ENCODE assay signal across 1 cellular context in genomic region chr1:2555634-2556276, GRCh38.
TF ChIP-seq lines count a peak whose summit lies in the region.

No MANE protein-coding gene starts in this region.

TF ChIP-seq in HepG2, 621 proteins besides CTCF, POLR2A, EP300 and RAD21 (continues in another document):
- TF ChIP-seq ZNF230 (CRISPR knock-in tag; IDR thresholded peaks at IDR 0.05) (no peak), ZNF839 (CRISPR knock-in tag; IDR thresholded peaks at IDR 0.05; ENCODE audit: borderline replicate concordance) (no peak), TRIM22 (IDR thresholded peaks at IDR 0.05) (no peak), ZNF484 (CRISPR knock-in tag; IDR thresholded peaks at IDR 0.05; ENCODE audit: borderline replicate concordance, low read depth) (no peak), TEF (CRISPR knock-in tag; IDR thresholded peaks at IDR 0.05) (no peak), ATF4 (CRISPR knock-in tag; IDR thresholded peaks at IDR 0.05) (no peak), ZNF652 (CRISPR knock-in tag; IDR thresholded peaks at IDR 0.05; ENCODE audit: borderline replicate concordance, low read depth) (no peak), DBP (CRISPR knock-in tag; IDR thresholded peaks at IDR 0.05; ENCODE audit: not compliant biosample characterization) (no peak), ZNF530 (CRISPR knock-in tag; IDR thresholded peaks at IDR 0.05; ENCODE audit: low read depth) (no peak), TFDP1 (CRISPR knock-in tag; IDR thresholded peaks at IDR 0.05; ENCODE audit: borderline replicate concordance) (peak; percentile 79; the same call in 1 of the 2 replicates), ZNF747 (CRISPR knock-in tag; IDR thresholded peaks at IDR 0.05; ENCODE audit: borderline replicate concordance) (peak; percentile 63), ZNF292 (CRISPR knock-in tag; IDR thresholded peaks at IDR 0.05; ENCODE audit: borderline replicate concordance, low read depth) (0 out of 2 replicates have a peak, but pooled peaks have one; percentile 44), HOXD1 (CRISPR knock-in tag; IDR thresholded peaks at IDR 0.05) (peak; percentile 52; the same call in 1 of the 2 replicates), AKNA (CRISPR knock-in tag; IDR thresholded peaks at IDR 0.05; ENCODE audit: borderline replicate concordance) (no peak), KLF9 (CRISPR knock-in tag; IDR thresholded peaks at IDR 0.05; ENCODE audit: low read depth) (no peak), SNAPC2 (CRISPR knock-in tag; IDR thresholded peaks at IDR 0.05) (peak; percentile 60; the same call in 1 of the 2 replicates), CENPBD1 (CRISPR knock-in tag; IDR thresholded peaks at IDR 0.05; ENCODE audit: borderline replicate concordance, low read depth) (no peak), FOSL1 (CRISPR knock-in tag; IDR thresholded peaks at IDR 0.05; ENCODE audit: borderline replicate concordance) (no peak), ZBTB38 (CRISPR knock-in tag; IDR thresholded peaks at IDR 0.05) (peak; percentile 63; the same call in 1 of the 2 replicates), TFDP2 (CRISPR knock-in tag; IDR thresholded peaks at IDR 0.05) (peak; percentile 25; the same call in 1 of the 2 replicates), ZBTB40 (IDR thresholded peaks at IDR 0.05) (no peak), ZBTB40 (CRISPR knock-in tag; IDR thresholded peaks at IDR 0.05) (peak; percentile 71; the same call in 1 of the 2 replicates), TEAD3 (CRISPR knock-in tag; optimal IDR thresholded peaks at IDR 0.05; ENCODE audit: borderline replicate concordance) (peak; percentile 62), ZNF468 (CRISPR knock-in tag; IDR thresholded peaks at IDR 0.05) (peak; percentile 81; the same call in 1 of the 2 replicates), ZNF709 (CRISPR knock-in tag; IDR thresholded peaks at IDR 0.05) (peak; percentile 83), ZBTB39 (CRISPR knock-in tag; IDR thresholded peaks at IDR 0.05) (no peak), NR0B2 (CRISPR knock-in tag; IDR thresholded peaks at IDR 0.05) (no peak), ZNF546 (CRISPR knock-in tag; conservative IDR thresholded peaks at IDR 0.05) (0 out of 2 replicates have a peak, but pooled peaks have one; percentile 68), NAIF1 (CRISPR knock-in tag; IDR thresholded peaks at IDR 0.05; ENCODE audit: borderline replicate concordance) (no peak), NR2F2 (IDR thresholded peaks at IDR 0.05; ENCODE audit: borderline replicate concordance, low read depth) (no peak), CHD4 (IDR thresholded peaks at IDR 0.05; ENCODE audit: borderline replicate concordance, low read length) (no peak)
